ENCODE assay signal across 9 cellular contexts in the genomic region with DNA sequence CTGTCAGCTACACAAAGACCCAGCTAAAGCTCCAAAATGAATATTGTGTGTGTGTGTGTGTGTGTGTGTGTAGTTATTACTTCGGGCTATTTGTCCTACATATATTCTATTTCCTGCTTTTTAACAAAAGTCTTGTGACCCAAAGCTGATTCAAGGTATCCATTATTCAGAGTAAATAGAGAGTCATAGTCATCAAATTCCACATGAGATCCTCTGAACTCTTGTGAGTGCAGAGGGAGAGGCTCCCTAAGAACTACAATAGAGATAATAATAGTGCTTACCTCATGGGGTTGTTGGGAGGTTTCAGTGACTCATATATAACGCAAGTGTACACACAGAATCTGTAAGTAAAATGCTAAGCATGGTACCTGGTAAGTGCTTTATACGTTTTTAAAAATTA. TPM values are rescaled to one million over a fixed set of nuclear protein-coding genes. Genes with fewer than 3 reads are reported as not detected.
DNase-seq lines count a peak whose midpoint lies in the region; ATAC-seq and TF ChIP-seq lines count a peak whose summit lies in the region.
"Had no signal": no experiment of that assay in that cellular context is flagged by ENCODE, and none has a peak within 500 bp of the region (broad histone marks: within the 10 kb centered on the region; RNA-seq: fewer than 3 reads in every experiment).

No MANE protein-coding gene starts in this region.

- no peaks in the 10 kb centered on the region for H3K36me3 Mint-ChIP-seq in GM23338 (ENCODE audit: low read depth)

- H3F3A ChIP-seq in GM23338 (replicated peaks; ENCODE audit: low read depth) = no peaks in the 10 kb centered on the region

- H3K27ac Mint-ChIP-seq in GM23338 = 0 out of 2 replicates have a peak overlapping the region, but pooled peaks have one; percentile 23

- H3K9me2 ChIP-seq in GM23338 (ENCODE audit: insufficient read depth) = no peaks in the 10 kb centered on the region

- no peaks in the 10 kb centered on the region for H4K20me1 ChIP-seq in GM23338 (replicated peaks; ENCODE audit: insufficient read depth)

- H3K27me3 ChIP-seq in GM23338 (ENCODE audit: insufficient read depth) = no peaks in the 10 kb centered on the region
- H3K27me3 ChIP-seq: pancreas had no signal

- no peak overlapping the region for H3K4me2 ChIP-seq in GM23338

- no peaks in the 10 kb centered on the region for H3K9me3 Mint-ChIP-seq in GM23338

- ATAC-seq in GM23338 = no peak
- no peak for ATAC-seq in GM18873 (IDR thresholded peaks at IDR 0.05; ENCODE audit: low FRiP score, unreplicated experiment)

- H3K36me3 ChIP-seq in GM23338 (ENCODE audit: insufficient read depth) = no peaks in the 10 kb centered on the region
- H3K36me3 ChIP-seq: pancreas had no signal

- no peak overlapping the region for H3K27ac ChIP-seq in GM23338 (ENCODE audit: low read depth)

- H3K4me3 ChIP-seq in GM23338 = no peak overlapping the region
- no peak overlapping the region for H3K4me3 ChIP-seq in retinal pigment epithelial cell (ENCODE audit: low read length)
- H3K4me3 ChIP-seq: pancreas had no signal

- peaks cover 8% of the 10 kb centered on the region; the same call in 2 of the 3 replicates for H3K4me1 Mint-ChIP-seq in GM23338

- no peak overlapping the region for H2AFZ ChIP-seq in GM23338

- H3K4me1 ChIP-seq in GM23338 (ENCODE audit: insufficient read depth) = peaks cover 5% of the 10 kb centered on the region

- H3K4me3 Mint-ChIP-seq in GM23338 = no peak overlapping the region

- no peak for TF ChIP-seq CTCF in GM23338 (conservative IDR thresholded peaks at IDR 0.05; ENCODE audit: low read depth in 2 of 2)
- TF ChIP-seq CTCF in retinal pigment epithelial cell (conservative IDR thresholded peaks at IDR 0.05; ENCODE audit: low read depth, low read length) = no peak

- in situ Hi-C loops in KBM-7 (cut with MboI; ENCODE audit: low pct_unique_long_range_greater_than_20kb, low sequenced_read_pairs) = no loop called here

- H3K79me2 ChIP-seq in GM23338 (replicated peaks; ENCODE audit: insufficient read depth) = no peaks in the 10 kb centered on the region

- DNase-seq in GM23338 (ENCODE audit: low spot score) = no peak
- peak; percentile 50 for DNase-seq in NCI-H748 treated with DMSO at 0.1 percent for 48 hours (lab: John Stamatoyannopoulos, UW)
- DNase-seq in dermis blood vessel endothelial cell = peak; percentile 91
- DNase-seq in retinal pigment epithelial cell (ENCODE audit: low read depth) = peak; percentile 84
- no peak for DNase-seq in KBM-7
- DNase-seq in globus pallidus (ENCODE audit: low spot score) = no peak
- DNase-seq: anterior cingulate cortex, pancreas had no signal

- H3K27me3 Mint-ChIP-seq in GM23338 (ENCODE audit: insufficient read depth, low read depth, poor library complexity) = peaks cover 1% of the 10 kb centered on the region

TF ChIP-seq in GM23338, 12 proteins besides CTCF, POLR2A, EP300 and RAD21:
- TF ChIP-seq, protein P1, sequence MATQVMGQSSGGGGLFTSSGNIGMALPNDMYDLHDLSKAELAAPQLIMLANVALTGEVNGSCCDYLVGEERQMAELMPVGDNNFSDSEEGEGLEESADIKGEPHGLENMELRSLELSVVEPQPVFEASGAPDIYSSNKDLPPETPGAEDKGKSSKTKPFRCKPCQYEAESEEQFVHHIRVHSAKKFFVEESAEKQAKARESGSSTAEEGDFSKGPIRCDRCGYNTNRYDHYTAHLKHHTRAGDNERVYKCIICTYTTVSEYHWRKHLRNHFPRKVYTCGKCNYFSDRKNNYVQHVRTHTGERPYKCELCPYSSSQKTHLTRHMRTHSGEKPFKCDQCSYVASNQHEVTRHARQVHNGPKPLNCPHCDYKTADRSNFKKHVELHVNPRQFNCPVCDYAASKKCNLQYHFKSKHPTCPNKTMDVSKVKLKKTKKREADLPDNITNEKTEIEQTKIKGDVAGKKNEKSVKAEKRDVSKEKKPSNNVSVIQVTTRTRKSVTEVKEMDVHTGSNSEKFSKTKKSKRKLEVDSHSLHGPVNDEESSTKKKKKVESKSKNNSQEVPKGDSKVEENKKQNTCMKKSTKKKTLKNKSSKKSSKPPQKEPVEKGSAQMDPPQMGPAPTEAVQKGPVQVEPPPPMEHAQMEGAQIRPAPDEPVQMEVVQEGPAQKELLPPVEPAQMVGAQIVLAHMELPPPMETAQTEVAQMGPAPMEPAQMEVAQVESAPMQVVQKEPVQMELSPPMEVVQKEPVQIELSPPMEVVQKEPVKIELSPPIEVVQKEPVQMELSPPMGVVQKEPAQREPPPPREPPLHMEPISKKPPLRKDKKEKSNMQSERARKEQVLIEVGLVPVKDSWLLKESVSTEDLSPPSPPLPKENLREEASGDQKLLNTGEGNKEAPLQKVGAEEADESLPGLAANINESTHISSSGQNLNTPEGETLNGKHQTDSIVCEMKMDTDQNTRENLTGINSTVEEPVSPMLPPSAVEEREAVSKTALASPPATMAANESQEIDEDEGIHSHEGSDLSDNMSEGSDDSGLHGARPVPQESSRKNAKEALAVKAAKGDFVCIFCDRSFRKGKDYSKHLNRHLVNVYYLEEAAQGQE (IDR thresholded peaks at IDR 0.05; ENCODE audit: unreplicated experiment) = no peak
- no peak for TF ChIP-seq JUNB (IDR thresholded peaks at IDR 0.05; ENCODE audit: unreplicated experiment)
- TF ChIP-seq EZH2 (IDR thresholded peaks at IDR 0.05; ENCODE audit: low read depth, unreplicated experiment) = no peak
- TF ChIP-seq ZNF114 (CRISPR knock-in tag; IDR thresholded peaks at IDR 0.05) = no peak
- TF ChIP-seq ZNF331 (CRISPR knock-in tag; IDR thresholded peaks at IDR 0.05; ENCODE audit: low read depth) = no peak
- no peak for TF ChIP-seq ETS1 (IDR thresholded peaks at IDR 0.05)

RNA-seq across cellular contexts. Expression of gene GPCPD1, which starts 43.8 kb away (rescaled TPM):
- 5.7 and 7.3 TPM in 2 replicates for total RNA-seq in GM23338 (2014; rRNA removed; shearing (Covaris generic))
- polyA plus RNA-seq in GM23338 (2016; fragmentation: Nextera tagmentation; extraction: Ambion mirVana) = 2.9 and 4.1 TPM in 2 replicates
- total RNA-seq in dermis blood vessel endothelial cell = 17.2 and 20.1 TPM in 2 replicates

Comparison
In these comparisons a context has a peak if more than half of its experiments do, and no peak if none do; other contexts are left out.
1. DNase-seq: peak in NCI-H748 treated with DMSO at 0.1 percent for 48 hours (single experiment), dermis blood vessel endothelial cell (single experiment) and retinal pigment epithelial cell (single experiment); none in GM23338 (single experiment), KBM-7 (single experiment) and globus pallidus (single experiment).